ENCODE assay signal across 1 cellular context in genomic region chr20:46371656-46372055, GRCh38.
A peak's percentile ranks its signal among the peaks of the same experiment; 100 is the strongest.
TF ChIP-seq lines count a peak whose summit lies in the region.

No MANE protein-coding gene starts in this region.

TF ChIP-seq in GM12878, 131 proteins besides CTCF, POLR2A, EP300 and RAD21:
- TF ChIP-seq, protein P1, sequence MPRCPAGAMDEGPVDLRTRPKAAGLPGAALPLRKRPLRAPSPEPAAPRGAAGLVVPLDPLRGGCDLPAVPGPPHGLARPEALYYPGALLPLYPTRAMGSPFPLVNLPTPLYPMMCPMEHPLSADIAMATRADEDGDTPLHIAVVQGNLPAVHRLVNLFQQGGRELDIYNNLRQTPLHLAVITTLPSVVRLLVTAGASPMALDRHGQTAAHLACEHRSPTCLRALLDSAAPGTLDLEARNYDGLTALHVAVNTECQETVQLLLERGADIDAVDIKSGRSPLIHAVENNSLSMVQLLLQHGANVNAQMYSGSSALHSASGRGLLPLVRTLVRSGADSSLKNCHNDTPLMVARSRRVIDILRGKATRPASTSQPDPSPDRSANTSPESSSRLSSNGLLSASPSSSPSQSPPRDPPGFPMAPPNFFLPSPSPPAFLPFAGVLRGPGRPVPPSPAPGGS (IDR thresholded peaks at IDR 0.05; ENCODE audit: borderline replicate concordance, insufficient read depth, low read depth, low read length, poor library complexity, severe bottlenecking), result peak; percentile 53
- no peak for TF ChIP-seq BACH1 (IDR thresholded peaks at IDR 0.05; ENCODE audit: borderline replicate concordance)
